ENCODE assay signal across 8 cellular contexts in the genomic region with DNA sequence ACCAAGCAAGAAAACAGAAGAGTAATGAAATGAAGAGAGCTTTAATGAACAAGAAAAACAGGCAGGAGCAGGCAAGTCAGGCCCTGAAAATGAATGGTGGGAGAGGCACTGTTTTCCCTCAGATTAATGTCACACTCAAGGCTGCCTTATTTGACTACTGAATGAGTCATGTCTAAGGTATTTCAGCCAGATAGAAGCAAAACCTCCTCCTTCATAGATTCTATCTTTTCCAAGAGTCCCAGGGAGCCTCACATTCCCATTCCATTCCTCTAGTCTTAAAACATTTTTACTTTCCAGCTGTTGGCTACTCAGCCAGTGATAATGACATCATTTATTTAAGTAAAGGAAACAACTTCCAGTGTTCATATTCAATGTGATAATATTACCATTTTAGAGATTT.
DNase-seq lines count a peak whose midpoint lies in the region; ATAC-seq and TF ChIP-seq lines count a peak whose summit lies in the region.
"Had no signal": no experiment of that assay in that cellular context is flagged by ENCODE, and none has a peak within 500 bp of the region (broad histone marks: within the 10 kb centered on the region; RNA-seq: fewer than 3 reads in every experiment).

No MANE protein-coding gene starts in this region.

- H3K27me3 ChIP-seq in heart left ventricle: no peaks in the 10 kb centered on the region

- POLR2A ChIA-PET in HEK293 (lab: Yijun Ruan, JAX): interaction anchor here (0.6 to 1.0 kb wide), 2 partner anchors 96 to 228 kb away, joined by 3 to 5 read pairs; a partner anchor contains a TSS

- H3K9me3 ChIP-seq in HEK293 (ENCODE audit: control insufficient read depth, insufficient read depth, low read depth, low read length) (no peaks in the 10 kb centered on the region), heart left ventricle (no peaks in the 10 kb centered on the region)

- H3K4me1 ChIP-seq in HEK293 (ENCODE audit: control insufficient read depth, insufficient read depth, low read length) (no peaks in the 10 kb centered on the region), heart left ventricle (no peaks in the 10 kb centered on the region)

- H3K4me3 ChIP-seq in HEK293 (ENCODE audit: low read depth, low read length): no peak overlapping the region
- H3K4me3 ChIP-seq in heart left ventricle: no peak overlapping the region
- no peak overlapping the region for H3K4me3 ChIP-seq in skeletal muscle cell (ENCODE audit: low read depth, low read length)

- CTCF ChIA-PET in HEK293 (lab: Yijun Ruan, JAX): interaction anchor here (0.6 kb wide), 1 partner anchor 431 kb away, joined by 4 read pairs; no protein-coding TSS in a partner anchor

- TF ChIP-seq POLR2A in heart left ventricle (IDR thresholded peaks at IDR 0.05): no peak

- ATAC-seq in heart left ventricle: peak; percentile 58 to 92 (median 73)

- TF ChIP-seq CTCF in HEK293 (tag by site-specific recombination; IDR thresholded peaks at IDR 0.05) (no peak), heart left ventricle (IDR thresholded peaks at IDR 0.05) (no peak)

- no peaks in the 10 kb centered on the region for H3K36me3 ChIP-seq in HEK293 (ENCODE audit: control insufficient read depth in 2 of 2, insufficient read depth in 1 of 2, low read length in 2 of 2)
- H3K36me3 ChIP-seq in heart left ventricle: no peaks in the 10 kb centered on the region

- H3K27ac ChIP-seq in HEK293 (ENCODE audit: extremely low read depth, low read depth, low read length): no peak overlapping the region
- H3K27ac ChIP-seq in heart left ventricle: peak overlapping the region in 2 of 12 donors; percentile 6 to 39

- intact Hi-C loops in heart left ventricle (cut with DNase I): loop anchor here in 1 of 10 donors (10.0 kb wide), 1 partner anchor 218 kb away; no protein-coding TSS in a partner anchor

- DNase-seq in SW480 (ENCODE audit: low spot score) (peak; percentile 8), heart left ventricle (no peak), skeletal muscle cell (ENCODE audit: low read depth) (peak; percentile 87), GM19240 (ENCODE audit: insufficient read length, low spot score) (no peak), NCI-H345 (lab: John Stamatoyannopoulos, UW) (no peak), NOMO-1 (lab: John Stamatoyannopoulos, UW; ENCODE audit: unreplicated experiment in 2 of 2) (no peak)
- DNase-seq: NK-92 treated with Interleukin-12 subunit alpha and Interleukin-12 subunit beta, amount 100 ng/mL, for 24 hours had no signal

TF ChIP-seq in HEK293, 187 proteins besides CTCF, POLR2A, EP300 and RAD21:
- TF ChIP-seq PRDM1 (tag by site-specific recombination; IDR thresholded peaks at IDR 0.05) (peak; percentile 82), KLF16 (tag by site-specific recombination; IDR thresholded peaks at IDR 0.05) (no peak), OSR2 (tag by site-specific recombination; IDR thresholded peaks at IDR 0.05) (0 out of 2 replicates have a peak, but pooled peaks have one; percentile 41), ZNF670 (tag by site-specific recombination; IDR thresholded peaks at IDR 0.05; ENCODE audit: low read depth) (no peak)

Comparison
In these comparisons a context has a peak if more than half of its experiments do, and no peak if none do; other contexts are left out.
1. DNase-seq: peak in SW480 (single experiment) and skeletal muscle cell (single experiment); none in heart left ventricle (0 of 5), GM19240 (single experiment), NCI-H345 (single experiment) and NOMO-1 (0 of 2).